1 cellular context compared by ENCODE assay signal in the genomic region with DNA sequence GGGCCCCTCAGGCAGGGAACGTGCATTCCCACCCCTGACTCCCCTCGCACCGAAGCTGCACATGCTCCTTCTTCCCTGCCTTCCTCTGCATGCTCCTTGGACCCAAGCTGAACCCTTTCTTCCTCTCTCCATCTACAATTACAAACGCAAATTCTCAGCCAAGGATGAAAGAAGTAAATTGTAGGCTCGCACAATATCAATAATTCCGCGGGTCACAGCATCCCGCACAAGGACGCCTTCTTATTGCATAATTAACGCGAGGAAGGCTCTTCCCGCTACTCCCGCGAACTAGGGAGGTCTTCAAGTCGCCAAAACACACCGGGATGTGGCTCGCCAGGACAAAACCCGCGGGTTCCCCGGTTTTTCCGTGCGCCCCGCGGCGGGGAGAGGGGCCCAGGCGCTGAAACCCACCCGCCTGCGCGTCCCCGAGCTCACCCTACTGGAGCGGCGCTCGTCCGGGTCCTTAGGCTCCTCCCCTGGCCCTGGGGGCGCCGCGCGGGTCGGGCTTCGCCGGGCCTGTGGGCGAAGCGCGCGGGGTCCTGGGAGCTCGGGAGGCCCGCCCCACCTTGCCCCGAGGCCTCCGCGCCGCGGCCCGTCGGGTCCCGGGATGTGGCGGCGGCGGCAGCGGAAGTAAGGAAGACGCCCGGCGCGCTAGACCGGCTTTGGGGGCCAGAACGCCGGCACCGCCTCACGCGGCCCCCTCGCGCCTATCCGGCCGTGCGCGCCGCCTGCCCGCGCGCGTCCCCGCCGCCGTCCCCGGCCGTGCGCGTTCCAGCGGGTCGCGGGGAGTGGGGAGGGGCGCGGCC.
TF ChIP-seq lines count a peak whose summit lies in the region.

CHST10 (minus strand) TSS at position 730 of the 806 bp plus-strand sequence. CDS start 10,993 bp downstream, outside the sequence.

TF ChIP-seq in HepG2, 621 proteins besides CTCF, POLR2A, EP300 and RAD21 (continued from another document and continues in another):
- TF ChIP-seq FOXP4 (CRISPR knock-in tag; IDR thresholded peaks at IDR 0.05) (no peak), ATF3 (CRISPR knock-in tag; IDR thresholded peaks at IDR 0.05) (no peak), MEF2D (CRISPR knock-in tag; IDR thresholded peaks at IDR 0.05) (peak; percentile 61; the same call in 1 of the 2 replicates), ZNF142 (CRISPR knock-in tag; IDR thresholded peaks at IDR 0.05) (peak; percentile 96), ZSCAN30 (CRISPR knock-in tag; IDR thresholded peaks at IDR 0.05) (no peak), ZSCAN25 (CRISPR knock-in tag; IDR thresholded peaks at IDR 0.05) (no peak; the same call in 1 of the 2 replicates), NFYB (CRISPR knock-in tag; IDR thresholded peaks at IDR 0.05) (peak; percentile 34; the same call in 1 of the 2 replicates), ZNF446 (CRISPR knock-in tag; IDR thresholded peaks at IDR 0.05) (peak; percentile 58; the same call in 1 of the 2 replicates), ZNF766 (CRISPR knock-in tag; IDR thresholded peaks at IDR 0.05; ENCODE audit: borderline replicate concordance) (0 out of 2 replicates have a peak, but pooled peaks have one; percentile 26), HMGXB3 (CRISPR knock-in tag; IDR thresholded peaks at IDR 0.05; ENCODE audit: borderline replicate concordance) (no peak), HMGA1 (CRISPR knock-in tag; conservative IDR thresholded peaks at IDR 0.05) (no peak), RNF2 (conservative IDR thresholded peaks at IDR 0.05; ENCODE audit: low read depth) (peak; percentile 77; the same call in 1 of the 2 replicates), NR2F2 (IDR thresholded peaks at IDR 0.05; ENCODE audit: borderline replicate concordance, low read depth) (no peak), SIX1 (CRISPR knock-in tag; IDR thresholded peaks at IDR 0.05; ENCODE audit: borderline replicate concordance) (no peak), KLF11 (CRISPR knock-in tag; IDR thresholded peaks at IDR 0.05) (peak; percentile 48; the same call in 1 of the 2 replicates), SRSF4 (IDR thresholded peaks at IDR 0.05; ENCODE audit: low read depth, low read length, poor library complexity, severe bottlenecking) (no peak), ATF2 (CRISPR knock-in tag; IDR thresholded peaks at IDR 0.05) (peak; percentile 31; the same call in 1 of the 2 replicates), YEATS4 (CRISPR knock-in tag; IDR thresholded peaks at IDR 0.05; ENCODE audit: borderline replicate concordance) (peak; percentile 65; the same call in 1 of the 2 replicates), ZNF781 (CRISPR knock-in tag; IDR thresholded peaks at IDR 0.05; ENCODE audit: borderline replicate concordance, not compliant biosample characterization) (peak; percentile 81), KDM2A (CRISPR knock-in tag; IDR thresholded peaks at IDR 0.05; ENCODE audit: borderline replicate concordance, low read depth) (peak; percentile 79; the same call in 1 of the 2 replicates), NFE2L1 (CRISPR knock-in tag; IDR thresholded peaks at IDR 0.05; ENCODE audit: borderline replicate concordance) (no peak), RBAK (CRISPR knock-in tag; IDR thresholded peaks at IDR 0.05) (0 out of 2 replicates have a peak, but pooled peaks have one; percentile 32), NRL (CRISPR knock-in tag; IDR thresholded peaks at IDR 0.05; ENCODE audit: borderline replicate concordance) (peak; percentile 51; the same call in 1 of the 2 replicates), REST (IDR thresholded peaks at IDR 0.05; ENCODE audit: borderline replicate concordance in 1 of 2, low read depth in 1 of 2, low read length in 2 of 2) (no peak), GATAD2A (CRISPR knock-in tag; IDR thresholded peaks at IDR 0.05) (peak; percentile 18), ZNF30 (CRISPR knock-in tag; IDR thresholded peaks at IDR 0.05) (no peak), ZMYM2 (CRISPR knock-in tag; IDR thresholded peaks at IDR 0.05) (peak; percentile 2; the same call in 1 of the 2 replicates), SYNCRIP (IDR thresholded peaks at IDR 0.05; ENCODE audit: insufficient read depth, low read depth, low read length) (no peak), ZIK1 (CRISPR knock-in tag; IDR thresholded peaks at IDR 0.05; ENCODE audit: borderline replicate concordance, low read depth) (peak; percentile 51; the same call in 1 of the 2 replicates), ZNF343 (CRISPR knock-in tag; IDR thresholded peaks at IDR 0.05) (no peak), ZNF572 (CRISPR knock-in tag; IDR thresholded peaks at IDR 0.05) (no peak), ATF5 (CRISPR knock-in tag; IDR thresholded peaks at IDR 0.05; ENCODE audit: low read depth) (no peak)
- TF ChIP-seq, protein P1, sequence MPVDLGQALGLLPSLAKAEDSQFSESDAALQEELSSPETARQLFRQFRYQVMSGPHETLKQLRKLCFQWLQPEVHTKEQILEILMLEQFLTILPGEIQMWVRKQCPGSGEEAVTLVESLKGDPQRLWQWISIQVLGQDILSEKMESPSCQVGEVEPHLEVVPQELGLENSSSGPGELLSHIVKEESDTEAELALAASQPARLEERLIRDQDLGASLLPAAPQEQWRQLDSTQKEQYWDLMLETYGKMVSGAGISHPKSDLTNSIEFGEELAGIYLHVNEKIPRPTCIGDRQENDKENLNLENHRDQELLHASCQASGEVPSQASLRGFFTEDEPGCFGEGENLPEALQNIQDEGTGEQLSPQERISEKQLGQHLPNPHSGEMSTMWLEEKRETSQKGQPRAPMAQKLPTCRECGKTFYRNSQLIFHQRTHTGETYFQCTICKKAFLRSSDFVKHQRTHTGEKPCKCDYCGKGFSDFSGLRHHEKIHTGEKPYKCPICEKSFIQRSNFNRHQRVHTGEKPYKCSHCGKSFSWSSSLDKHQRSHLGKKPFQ (CRISPR knock-in tag; IDR thresholded peaks at IDR 0.05; ENCODE audit: insufficient replicate concordance) = peak; percentile 23
